In the genomic region with DNA sequence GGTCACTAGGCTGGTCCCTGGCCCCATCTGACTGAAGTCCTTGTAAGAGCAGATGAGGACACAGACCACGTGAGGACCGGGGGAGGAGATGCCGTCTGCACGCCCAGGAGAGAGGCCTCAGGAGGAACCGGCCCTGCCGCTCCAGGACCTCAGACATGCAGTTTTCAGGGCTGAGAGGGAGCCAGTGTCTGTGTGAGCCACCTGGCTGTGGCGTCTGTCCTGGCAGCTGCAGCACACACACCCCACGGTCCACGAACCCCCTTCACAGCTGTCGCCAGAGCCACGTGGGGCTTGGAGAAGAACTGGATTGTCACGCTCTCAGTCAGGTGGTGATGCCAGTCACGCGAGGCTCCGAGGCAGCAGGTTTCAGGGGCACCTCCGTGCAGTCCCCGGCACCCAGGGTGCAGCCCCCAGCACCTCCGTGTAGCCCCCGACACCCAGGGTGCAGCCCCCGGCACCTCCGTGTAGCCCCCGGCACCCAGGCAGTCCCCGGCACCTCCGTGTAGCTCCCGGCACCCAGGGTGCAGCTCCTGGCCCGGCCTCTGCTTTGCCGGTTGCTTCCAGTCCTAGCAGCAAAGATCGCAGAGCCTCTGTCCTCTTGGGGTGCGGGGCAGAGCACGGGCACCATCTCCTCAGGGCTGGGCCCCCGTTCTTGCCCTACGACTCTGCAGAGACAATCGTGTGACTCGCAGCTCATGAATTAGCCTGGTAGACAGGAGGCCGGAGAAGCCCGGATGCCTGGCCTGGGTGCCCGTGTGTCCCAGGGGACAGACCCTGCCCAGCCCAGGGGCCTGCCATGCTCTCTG, we compare ENCODE assay signal across 7 cellular contexts. TPM values are rescaled to one million over a fixed set of nuclear protein-coding genes. Genes with fewer than 3 reads are reported as not detected.
DNase-seq lines count a peak whose midpoint lies in the region; ATAC-seq and TF ChIP-seq lines count a peak whose summit lies in the region.

No MANE protein-coding gene starts in this region.

- POLR2A ChIA-PET in HCT116 (lab: Charles Lee) = no interaction called here

- TF ChIP-seq RAD21 in HCT116 (IDR thresholded peaks at IDR 0.05; ENCODE audit: low read depth) = no peak

- 0 out of 2 replicates have a peak overlapping the region, but pooled peaks have one; percentile 7 for H3K4me2 ChIP-seq in HCT116 (ENCODE audit: low read length)

- CTCF ChIA-PET in HCT116 (lab: Charles Lee) = no interaction called here

- no TSS peak for BruUV-seq in HCT116 (replicated peaks; lab: Mats Ljungman, UMichigan)

- H3K9me3 ChIP-seq in HCT116 (ENCODE audit: control insufficient read depth in 1 of 2, insufficient read depth in 1 of 2, low read depth in 1 of 2, low read length in 2 of 2) (no peaks in the 10 kb centered on the region), colonic mucosa (no peaks in the 10 kb centered on the region)

- H3K27ac ChIP-seq in HCT116 (ENCODE audit: low read depth, low read length) = no peak overlapping the region
- H3K27ac ChIP-seq in colonic mucosa = no peak overlapping the region

- H3K79me2 ChIP-seq in HCT116 (ENCODE audit: insufficient read depth, low read length) = no peaks in the 10 kb centered on the region

- H3K4me3 ChIP-seq in HCT116 (replicated peaks in 1 of 2; ENCODE audit: low read depth in 1 of 2, low read length in 2 of 2) = no peak overlapping the region
- no peak overlapping the region for H3K4me3 ChIP-seq in colonic mucosa

- TF ChIP-seq CTCF in HCT116 (IDR thresholded peaks at IDR 0.05 in 2 of 3, conservative IDR thresholded peaks at IDR 0.05 in 1 of 3; ENCODE audit: borderline replicate concordance in 1 of 3, insufficient read depth in 1 of 3, low read depth in 2 of 3, low read length in 2 of 3) (no peak), colonic mucosa (IDR thresholded peaks at IDR 0.05) (no peak)

- H4K20me1 ChIP-seq in HCT116 (ENCODE audit: insufficient read depth) = no peaks in the 10 kb centered on the region

- no peak overlapping the region for H2AFZ ChIP-seq in HCT116 (ENCODE audit: low read depth, low read length, poor library complexity, severe bottlenecking)

- H3K36me3 ChIP-seq in HCT116 (ENCODE audit: control insufficient read depth in 1 of 2, insufficient read depth in 2 of 2, low read length in 2 of 2) (no peaks in the 10 kb centered on the region), colonic mucosa (no peaks in the 10 kb centered on the region)

- H3K9me2 ChIP-seq in HCT116 (ENCODE audit: insufficient read depth) = no peaks in the 10 kb centered on the region

- RAD21 ChIA-PET in HCT116 (lab: Charles Lee; ENCODE audit: low non-redundant PET in 1 of 2, low total read pairs in 2 of 2, uncharacterized antibody in 2 of 2, unreplicated experiment in 2 of 2) = no interaction called here

- no peaks in the 10 kb centered on the region for H3K27me3 ChIP-seq in HCT116 (ENCODE audit: insufficient read depth, low read length)
- no peaks in the 10 kb centered on the region for H3K27me3 ChIP-seq in colonic mucosa

- H3K9ac ChIP-seq in HCT116 (ENCODE audit: low read length) (no peak overlapping the region), colonic mucosa (ENCODE audit: low read depth in 2 of 2, low read length in 2 of 2) (no peak overlapping the region)

- ATAC-seq in HCT116 (peak; percentile 53; the same call in 1 of the 2 replicates), sciatic nerve (peak; percentile 46), HG03159 (IDR thresholded peaks at IDR 0.05; ENCODE audit: unreplicated experiment) (no peak), GM18907 (IDR thresholded peaks at IDR 0.05; ENCODE audit: unreplicated experiment) (no peak)

- intact Hi-C loops in HCT116 (cut with micrococcal nuclease) (no loop called here), sciatic nerve (cut with DNase I) (no loop called here), colonic mucosa (cut with DNase I) (no loop called here)

- DNase-seq in HCT116 (ENCODE audit: low read depth, low spot score) = no peak
- peak; percentile 9 for DNase-seq in NCI-H526 treated with DMSO at 0.1 percent for 48 hours (lab: John Stamatoyannopoulos, UW)
- DNase-seq in erythroblast (lab: John Stamatoyannopoulos, UW) = peak; percentile 58 to 63
- DNase-seq in sciatic nerve (ENCODE audit: low spot score) = peak; percentile 59
- DNase-seq in colonic mucosa = no peak

- H3K4me1 ChIP-seq in HCT116 (ENCODE audit: control insufficient read depth in 1 of 2, insufficient read depth in 2 of 2, low read length in 2 of 2) (peaks cover 2 to 10% of the 10 kb centered on the region in 2 experiments; a peak in 1 of 4 replicates), colonic mucosa (no peaks in the 10 kb centered on the region)

- TF ChIP-seq POLR2A in HCT116 (IDR thresholded peaks at IDR 0.05; ENCODE audit: borderline replicate concordance, extremely low read depth, insufficient read depth, insufficient read length) (no peak), erythroblast (IDR thresholded peaks at IDR 0.05; ENCODE audit: low read length) (no peak)

TF ChIP-seq in HCT116, 20 proteins besides CTCF, POLR2A, EP300 and RAD21:
- TF ChIP-seq JUND (IDR thresholded peaks at IDR 0.05) (no peak), YY1 (IDR thresholded peaks at IDR 0.05; ENCODE audit: extremely low read depth, insufficient replicate concordance, low read depth, low read length) (no peak), POLR2AphosphoS5 (IDR thresholded peaks at IDR 0.05; ENCODE audit: low read depth, low read length) (no peak), SRF (IDR thresholded peaks at IDR 0.05; ENCODE audit: low read depth) (no peak), FOSL1 (IDR thresholded peaks at IDR 0.05; ENCODE audit: low read depth) (no peak), SIN3A (IDR thresholded peaks at IDR 0.05; ENCODE audit: low read depth) (no peak), ZNF274 (IDR thresholded peaks at IDR 0.05; ENCODE audit: low read depth, low read length) (no peak), CEBPB (IDR thresholded peaks at IDR 0.05; ENCODE audit: low read depth) (no peak), EZH2 (IDR thresholded peaks at IDR 0.05) (no peak)
- TF ChIP-seq, protein P1, sequence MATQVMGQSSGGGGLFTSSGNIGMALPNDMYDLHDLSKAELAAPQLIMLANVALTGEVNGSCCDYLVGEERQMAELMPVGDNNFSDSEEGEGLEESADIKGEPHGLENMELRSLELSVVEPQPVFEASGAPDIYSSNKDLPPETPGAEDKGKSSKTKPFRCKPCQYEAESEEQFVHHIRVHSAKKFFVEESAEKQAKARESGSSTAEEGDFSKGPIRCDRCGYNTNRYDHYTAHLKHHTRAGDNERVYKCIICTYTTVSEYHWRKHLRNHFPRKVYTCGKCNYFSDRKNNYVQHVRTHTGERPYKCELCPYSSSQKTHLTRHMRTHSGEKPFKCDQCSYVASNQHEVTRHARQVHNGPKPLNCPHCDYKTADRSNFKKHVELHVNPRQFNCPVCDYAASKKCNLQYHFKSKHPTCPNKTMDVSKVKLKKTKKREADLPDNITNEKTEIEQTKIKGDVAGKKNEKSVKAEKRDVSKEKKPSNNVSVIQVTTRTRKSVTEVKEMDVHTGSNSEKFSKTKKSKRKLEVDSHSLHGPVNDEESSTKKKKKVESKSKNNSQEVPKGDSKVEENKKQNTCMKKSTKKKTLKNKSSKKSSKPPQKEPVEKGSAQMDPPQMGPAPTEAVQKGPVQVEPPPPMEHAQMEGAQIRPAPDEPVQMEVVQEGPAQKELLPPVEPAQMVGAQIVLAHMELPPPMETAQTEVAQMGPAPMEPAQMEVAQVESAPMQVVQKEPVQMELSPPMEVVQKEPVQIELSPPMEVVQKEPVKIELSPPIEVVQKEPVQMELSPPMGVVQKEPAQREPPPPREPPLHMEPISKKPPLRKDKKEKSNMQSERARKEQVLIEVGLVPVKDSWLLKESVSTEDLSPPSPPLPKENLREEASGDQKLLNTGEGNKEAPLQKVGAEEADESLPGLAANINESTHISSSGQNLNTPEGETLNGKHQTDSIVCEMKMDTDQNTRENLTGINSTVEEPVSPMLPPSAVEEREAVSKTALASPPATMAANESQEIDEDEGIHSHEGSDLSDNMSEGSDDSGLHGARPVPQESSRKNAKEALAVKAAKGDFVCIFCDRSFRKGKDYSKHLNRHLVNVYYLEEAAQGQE (IDR thresholded peaks at IDR 0.05; ENCODE audit: low read depth) = no peak
- TF ChIP-seq, protein P2, sequence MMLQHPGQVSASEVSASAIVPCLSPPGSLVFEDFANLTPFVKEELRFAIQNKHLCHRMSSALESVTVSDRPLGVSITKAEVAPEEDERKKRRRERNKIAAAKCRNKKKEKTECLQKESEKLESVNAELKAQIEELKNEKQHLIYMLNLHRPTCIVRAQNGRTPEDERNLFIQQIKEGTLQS (IDR thresholded peaks at IDR 0.05) = no peak

RNA-seq across cellular contexts. Expression of a gene that starts 19.0 kb away (rescaled TPM):
- 31.5 TPM for total RNA-seq in HCT116 (2021; ENCODE audit: unreplicated experiment)
- 26.5 and 27.5 TPM in 2 replicates for polyA plus RNA-seq in HCT116 (2012)
- total RNA-seq in sciatic nerve = 65.5 TPM
- 10 to 100 TPM; 81.3 to 82.8 TPM for total RNA-seq in colonic mucosa

RNA-seq across cellular contexts. Expression of a gene that starts 35.2 kb away (rescaled TPM):
- total RNA-seq in HCT116 (2021; ENCODE audit: unreplicated experiment) = 86.5 TPM
- 60.0 and 65.3 TPM in 2 replicates for polyA plus RNA-seq in HCT116 (2012)
- 78.0 TPM for total RNA-seq in sciatic nerve
- 10 to 100 TPM; 50.3 to 76.1 TPM for total RNA-seq in colonic mucosa

RNA-seq across cellular contexts. Expression of a gene that starts 36.6 kb away (rescaled TPM):
- total RNA-seq in HCT116 (2021; ENCODE audit: unreplicated experiment) (83.4 TPM), sciatic nerve (192 TPM), colonic mucosa (100 to 1,000 TPM; 218 to 414 TPM)
- 71.1 and 77.6 TPM in 2 replicates for polyA plus RNA-seq in HCT116 (2012)

Comparison
In these comparisons a context has a peak if more than half of its experiments do, and no peak if none do; other contexts are left out.
1. ATAC-seq: peak in HCT116 (single experiment) and sciatic nerve (single experiment); none in HG03159 (single experiment) and GM18907 (single experiment).
2. DNase-seq: peak in NCI-H526 treated with DMSO at 0.1 percent for 48 hours (single experiment), erythroblast (2 of 2) and sciatic nerve (single experiment); none in HCT116 (single experiment) and colonic mucosa (single experiment).